1 cellular context compared by ENCODE assay signal in genomic region chr9:133437753-133438531, GRCh38.
TF ChIP-seq lines count a peak whose summit lies in the region.

No MANE protein-coding gene starts in this region.

TF ChIP-seq in IMR-90, 13 proteins besides CTCF, POLR2A, EP300 and RAD21:
- TF ChIP-seq RCOR1 (IDR thresholded peaks at IDR 0.05; ENCODE audit: insufficient replicate concordance, low read length) = no peak
- TF ChIP-seq RFX5 (IDR thresholded peaks at IDR 0.05; ENCODE audit: low read depth, low read length) = no peak
- no peak for TF ChIP-seq FOS (IDR thresholded peaks at IDR 0.05; ENCODE audit: low read depth, low read length)
- TF ChIP-seq NFE2L2 (IDR thresholded peaks at IDR 0.05; ENCODE audit: low read depth, low read length) = no peak
- TF ChIP-seq CHD1 (IDR thresholded peaks at IDR 0.05; ENCODE audit: low read depth, low read length) = no peak
- TF ChIP-seq SMC3 (IDR thresholded peaks at IDR 0.05; ENCODE audit: low read depth, low read length) = no peak
- TF ChIP-seq MAFK (IDR thresholded peaks at IDR 0.05; ENCODE audit: low read depth, low read length) = no peak
TF ChIP-seq in IMR-90: peak in this region for 0.
